Comparison of ENCODE assay signal across 19 cellular contexts in genomic region chr15:79724804-79725203, GRCh38.
DNase-seq lines count a peak whose midpoint lies in the region; ATAC-seq, FAIRE-seq and TF ChIP-seq lines count a peak whose summit lies in the region.
"Had no signal": no experiment of that assay in that cellular context is flagged by ENCODE, and none has a peak within 500 bp of the region (broad histone marks: within the 10 kb centered on the region; RNA-seq: fewer than 3 reads in every experiment).

No MANE protein-coding gene starts in this region.

- no peak for DNase-seq in GM12891 (ENCODE audit: insufficient read length, low spot score)
- DNase-seq in NB4 (ENCODE audit: low read depth): peak; percentile 52
- peak; percentile 58 for DNase-seq in SKM-1 treated with dmso at 0.1 percent for 144 hours (lab: John Stamatoyannopoulos, UW; ENCODE audit: unreplicated experiment)
- DNase-seq in K562 (ENCODE audit: extremely low read depth in 1 of 4, low spot score in 3 of 4): no peak
- DNase-seq in Karpas-422: no peak
- DNase-seq in GF-D8 (lab: John Stamatoyannopoulos, UW): no peak
- DNase-seq in ovary: no peak
- DNase-seq: Calu3; CD8-positive, alpha-beta T cell; MM.1S; NCI-H1417; NCI-H1930; NCI-H345; NCI-H524 treated with DMSO at 0.1 percent for 48 hours; SHP77 had no signal

- no peak overlapping the region for H3K4me2 ChIP-seq in K562 (ENCODE audit: insufficient read depth, low read length)
- no peak overlapping the region for H3K4me2 ChIP-seq in Karpas-422 (ENCODE audit: low read depth, low read length, poor library complexity, severe bottlenecking)
- H3K4me2 ChIP-seq: A549, BLaER1 had no signal

- H4K20me1 ChIP-seq in K562 (replicated peaks; ENCODE audit: control insufficient read depth, insufficient read depth, low read length) (no peaks in the 10 kb centered on the region), Karpas-422 (ENCODE audit: insufficient read depth, low read depth, low read length) (0 out of 2 replicates have a peak, but pooled peaks cover 4% of the 10 kb centered on the region)
- H4K20me1 ChIP-seq: BLaER1 had no signal

- H3K79me2 ChIP-seq in K562 (ENCODE audit: control insufficient read depth, insufficient read depth, low read length) (no peaks in the 10 kb centered on the region), Karpas-422 (ENCODE audit: low read length) (no peaks in the 10 kb centered on the region)

- TF ChIP-seq EP300 in K562 (IDR thresholded peaks at IDR 0.05; ENCODE audit: low read length) (no peak), ovary (IDR thresholded peaks at IDR 0.05) (no peak)

- no peak for TF ChIP-seq RAD21 in K562 (CRISPR knock-in tag; conservative IDR thresholded peaks at IDR 0.05 in 1 of 2, IDR thresholded peaks at IDR 0.05 in 1 of 2)

- no peak overlapping the region for H3K4me3 ChIP-seq in NB4 (ENCODE audit: low read depth, low read length)
- no peak overlapping the region for H3K4me3 ChIP-seq in K562
- no peak overlapping the region for H3K4me3 ChIP-seq in Karpas-422 (ENCODE audit: low read length)
- no peak overlapping the region for H3K4me3 ChIP-seq in ovary
- H3K4me3 ChIP-seq: A549, BLaER1 had no signal

- H3K36me3 ChIP-seq in K562 (ENCODE audit: control insufficient read depth, insufficient read depth, low read length): no peaks in the 10 kb centered on the region
- no peaks in the 10 kb centered on the region for H3K36me3 ChIP-seq in Karpas-422 (ENCODE audit: insufficient read depth, low read length)
- H3K36me3 ChIP-seq in ovary: no peaks in the 10 kb centered on the region
- H3K36me3 ChIP-seq: BLaER1 had no signal

- no peak for TF ChIP-seq CTCF in NB4 (IDR thresholded peaks at IDR 0.05; ENCODE audit: low read depth, low read length)
- no peak for TF ChIP-seq CTCF in K562 (IDR thresholded peaks at IDR 0.05 in 2 of 3, conservative IDR thresholded peaks at IDR 0.05 in 1 of 3; ENCODE audit: insufficient read depth in 2 of 3, low read depth in 1 of 3, low read length in 3 of 3)
- TF ChIP-seq CTCF in ovary (IDR thresholded peaks at IDR 0.05): no peak

- H3K27me3 ChIP-seq in K562 (ENCODE audit: control insufficient read depth in 2 of 2, insufficient read depth in 2 of 2, low read length in 2 of 2): no peaks in the 10 kb centered on the region
- no peaks in the 10 kb centered on the region for H3K27me3 ChIP-seq in Karpas-422 (ENCODE audit: low read length)
- no peaks in the 10 kb centered on the region for H3K27me3 ChIP-seq in ovary
- H3K27me3 ChIP-seq: BLaER1 had no signal

- H3K9me2 ChIP-seq in Karpas-422 (replicated peaks; ENCODE audit: insufficient read depth, low read length): no peaks in the 10 kb centered on the region

- no peaks in the 10 kb centered on the region for H3K9me3 ChIP-seq in K562 (replicated peaks; ENCODE audit: control insufficient read depth, insufficient read depth, low read depth, low read length)
- H3K9me3 ChIP-seq in Karpas-422 (ENCODE audit: low read length): no peaks in the 10 kb centered on the region
- no peaks in the 10 kb centered on the region for H3K9me3 ChIP-seq in ovary
- H3K9me3 ChIP-seq: BLaER1 had no signal

- CTCF ChIA-PET in K562 (lab: Yijun Ruan, JAX; ENCODE audit: low intra/inter-chr PET ratio): no interaction called here

- H3K9me1 ChIP-seq in K562 (ENCODE audit: control insufficient read depth, insufficient read depth, low read length): no peaks in the 10 kb centered on the region

- H2AFZ ChIP-seq in K562 (ENCODE audit: low read depth, low read length) (no peak overlapping the region), Karpas-422 (ENCODE audit: low read length) (no peak overlapping the region)

- H3K27ac ChIP-seq in K562 (ENCODE audit: extremely low read depth, low read depth, low read length): no peak overlapping the region
- no peak overlapping the region for H3K27ac ChIP-seq in Karpas-422 (ENCODE audit: low read length)
- no peak overlapping the region for H3K27ac ChIP-seq in ovary
- H3K27ac ChIP-seq: A549, BLaER1 had no signal

- no peaks in the 10 kb centered on the region for H3K4me1 ChIP-seq in K562 (replicated peaks in 1 of 2; ENCODE audit: control insufficient read depth in 2 of 2, insufficient read depth in 2 of 2, low read length in 2 of 2)
- H3K4me1 ChIP-seq in Karpas-422 (ENCODE audit: low read length): no peaks in the 10 kb centered on the region
- no peaks in the 10 kb centered on the region for H3K4me1 ChIP-seq in ovary (ENCODE audit: insufficient read depth)
- H3K4me1 ChIP-seq: A549, BLaER1 had no signal

- POLR2A ChIA-PET in K562 (lab: Yijun Ruan, JAX): no interaction called here

- 0% methylated on average over 4 of the region's 4 CpGs for WGBS in K562 (ENCODE audit: insufficient coverage, low coverage, missing lambda C conversion rate)
- 83 to 87% (median 86%) methylated on average over 4 of the region's 4 CpGs for WGBS in ovary, 3 donors

- in situ Hi-C loops in K562 (cut with MboI): no loop called here

- ATAC-seq in K562 (no peak), GM19455 (IDR thresholded peaks at IDR 0.05; ENCODE audit: unreplicated experiment) (no peak)
- ATAC-seq: A549; CD8-positive, alpha-beta T cell had no signal

- TF ChIP-seq POLR2A in GM12891 (IDR thresholded peaks at IDR 0.05; ENCODE audit: low read depth, low read length) (no peak), NB4 (IDR thresholded peaks at IDR 0.05; ENCODE audit: extremely low read depth, insufficient read length) (no peak), K562 (conservative IDR thresholded peaks at IDR 0.05) (no peak), ovary (IDR thresholded peaks at IDR 0.05) (no peak)

- FAIRE-seq in GM12891 (lab: Jason Lieb, UNC) (no peak), K562 (lab: Jason Lieb, UNC) (no peak)
- FAIRE-seq: H54 had no signal

- no TSS peak for BruUV-seq in K562 (replicated peaks; lab: Mats Ljungman, UMichigan)

- intact Hi-C loops in K562 (cut with micrococcal nuclease) (no loop called here), ovary (cut with DNase I) (no loop called here)

- H3K9ac ChIP-seq in K562 (ENCODE audit: insufficient read depth in 1 of 2, low read depth in 2 of 2, low read length in 2 of 2): no peak overlapping the region
- no peak overlapping the region for H3K9ac ChIP-seq in Karpas-422 (ENCODE audit: low read length)
- H3K9ac ChIP-seq: BLaER1 had no signal

TF ChIP-seq in GM12891, 5 proteins besides CTCF, POLR2A, EP300 and RAD21:
- TF ChIP-seq PAX5 (IDR thresholded peaks at IDR 0.05; ENCODE audit: insufficient read depth, low read length, severe bottlenecking) (no peak), SPI1 (IDR thresholded peaks at IDR 0.05; ENCODE audit: low read depth, low read length) (peak; percentile 77), POLR2AphosphoS5 (IDR thresholded peaks at IDR 0.05; ENCODE audit: low read depth, low read length) (no peak), POU2F2 (IDR thresholded peaks at IDR 0.05; ENCODE audit: low read depth, low read length) (no peak)

TF ChIP-seq in K562, 482 proteins besides CTCF, POLR2A, EP300 and RAD21:
- TF ChIP-seq RUNX1 (IDR thresholded peaks at IDR 0.05; ENCODE audit: low read depth) (no peak), SPI1 (IDR thresholded peaks at IDR 0.05; ENCODE audit: borderline replicate concordance, low read depth, low read length) (peak; percentile 88)

Comparison
In these comparisons a context has a peak if more than half of its experiments do, and no peak if none do; other contexts are left out.
1. DNase-seq: peak in NB4 (single experiment) and SKM-1 treated with dmso at 0.1 percent for 144 hours (single experiment); none in GM12891 (single experiment), K562 (0 of 4), Karpas-422 (single experiment), GF-D8 (single experiment) and ovary (0 of 5).